Comparison of ENCODE assay signal across 2 cellular contexts in genomic region chr4:186236126-186236525, GRCh38.
TF ChIP-seq lines count a peak whose summit lies in the region.

No MANE protein-coding gene starts in this region.

TF ChIP-seq in liver, 16 proteins besides CTCF, POLR2A, EP300 and RAD21:
- TF ChIP-seq REST (IDR thresholded peaks at IDR 0.05) (no peak), SP1 (IDR thresholded peaks at IDR 0.05) (peak; percentile 57), FOXA1 (IDR thresholded peaks at IDR 0.05) (peak; percentile 47), TAF1 (conservative IDR thresholded peaks at IDR 0.05) (no peak), NR2F2 (IDR thresholded peaks at IDR 0.05) (no peak), FOXA2 (IDR thresholded peaks at IDR 0.05) (peak; percentile 86), YY1 (IDR thresholded peaks at IDR 0.05) (peak; percentile 43), ZBTB33 (IDR thresholded peaks at IDR 0.05) (no peak), EGR1 (IDR thresholded peaks at IDR 0.05; ENCODE audit: low read depth in 2 of 2) (no peak), HNF4G (IDR thresholded peaks at IDR 0.05) (no peak), JUND (IDR thresholded peaks at IDR 0.05) (peak in 1 of 2 donors; percentile 31), ATF3 (IDR thresholded peaks at IDR 0.05) (peak; percentile 87), MAX (IDR thresholded peaks at IDR 0.05) (no peak), HNF4A (conservative IDR thresholded peaks at IDR 0.05) (peak; percentile 42 to 48), RXRA (IDR thresholded peaks at IDR 0.05) (peak; percentile 61 to 76), GABPA (IDR thresholded peaks at IDR 0.05 in 1 of 2, conservative IDR thresholded peaks at IDR 0.05 in 1 of 2) (no peak)

TF ChIP-seq in HepG2, 621 proteins besides CTCF, POLR2A, EP300 and RAD21:
- TF ChIP-seq ZBTB10 (CRISPR knock-in tag; IDR thresholded peaks at IDR 0.05; ENCODE audit: borderline replicate concordance) (no peak), PLSCR1 (CRISPR knock-in tag; IDR thresholded peaks at IDR 0.05; ENCODE audit: borderline replicate concordance) (no peak), CREB3 (CRISPR knock-in tag; IDR thresholded peaks at IDR 0.05) (no peak), ELF3 (CRISPR knock-in tag; IDR thresholded peaks at IDR 0.05) (no peak), ZNF703 (CRISPR knock-in tag; IDR thresholded peaks at IDR 0.05; ENCODE audit: borderline replicate concordance) (no peak), JDP2 (CRISPR knock-in tag; IDR thresholded peaks at IDR 0.05; ENCODE audit: borderline replicate concordance) (no peak), SATB2 (CRISPR knock-in tag; IDR thresholded peaks at IDR 0.05) (no peak), LBX2 (CRISPR knock-in tag; IDR thresholded peaks at IDR 0.05; ENCODE audit: borderline replicate concordance) (no peak), ZSCAN5A (CRISPR knock-in tag; IDR thresholded peaks at IDR 0.05; ENCODE audit: borderline replicate concordance) (no peak), MLLT10 (CRISPR knock-in tag; IDR thresholded peaks at IDR 0.05) (no peak), ZC3H13 (CRISPR knock-in tag; IDR thresholded peaks at IDR 0.05) (no peak)
